Comparison of ENCODE assay signal across 1 cellular context in the genomic region with DNA sequence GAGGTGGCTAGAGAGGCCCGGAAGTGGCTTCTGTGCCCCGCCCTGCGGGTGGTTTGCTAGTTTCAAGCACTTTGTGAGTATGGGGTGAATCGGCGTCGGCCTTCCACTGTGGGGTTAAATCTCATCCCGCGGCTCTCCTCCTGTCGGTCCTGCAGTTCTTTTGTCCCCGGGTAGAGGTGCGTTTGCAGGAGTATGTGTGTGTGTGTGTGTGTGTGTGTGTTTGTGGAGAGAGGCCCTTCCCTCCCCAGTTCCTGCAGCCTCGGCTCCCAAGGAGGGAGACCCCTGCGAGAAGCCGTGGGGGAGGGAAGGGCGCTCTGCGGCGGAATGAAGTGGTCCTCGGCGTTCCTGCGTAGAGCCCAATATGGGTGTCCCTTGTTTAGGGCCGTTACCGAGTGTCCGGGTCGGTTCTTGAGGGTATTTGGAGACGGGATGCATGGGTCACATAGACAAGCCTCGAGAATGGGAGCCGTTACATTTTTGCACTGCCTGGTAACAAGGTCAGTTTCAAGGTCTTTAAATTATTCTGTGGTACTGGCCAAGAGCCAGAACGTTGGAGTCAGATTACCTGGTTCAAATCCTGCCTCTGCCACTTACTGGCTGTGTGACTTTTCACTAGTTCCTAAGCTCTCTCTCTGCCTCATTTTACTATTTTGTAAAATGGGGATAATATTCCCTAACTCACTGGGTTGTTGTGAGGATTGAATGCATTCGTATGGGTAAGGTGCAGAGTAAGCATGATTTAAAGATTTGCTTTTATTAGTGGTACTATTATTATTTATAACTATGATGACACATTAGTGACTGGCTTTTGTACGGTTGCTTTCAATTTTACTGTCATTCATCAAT.
TF ChIP-seq lines count a peak whose summit lies in the region.

A gene (plus strand): TSS at position 56 of the 846 bp plus-strand sequence. CDS start 9,640 bp downstream, outside the sequence.

TF ChIP-seq in HepG2, 621 proteins besides CTCF, POLR2A, EP300 and RAD21 (continued from another document and continues in another):
- 0 out of 2 replicates have a peak, but pooled peaks have one; percentile 76 for TF ChIP-seq RARG (CRISPR knock-in tag; IDR thresholded peaks at IDR 0.05; ENCODE audit: low read depth)
- peak; percentile 73 for TF ChIP-seq POGZ (CRISPR knock-in tag; IDR thresholded peaks at IDR 0.05)
- no peak for TF ChIP-seq ZFP36 (IDR thresholded peaks at IDR 0.05; ENCODE audit: borderline replicate concordance, low read depth, low read length, partially characterized antibody)
- TF ChIP-seq, protein P1, sequence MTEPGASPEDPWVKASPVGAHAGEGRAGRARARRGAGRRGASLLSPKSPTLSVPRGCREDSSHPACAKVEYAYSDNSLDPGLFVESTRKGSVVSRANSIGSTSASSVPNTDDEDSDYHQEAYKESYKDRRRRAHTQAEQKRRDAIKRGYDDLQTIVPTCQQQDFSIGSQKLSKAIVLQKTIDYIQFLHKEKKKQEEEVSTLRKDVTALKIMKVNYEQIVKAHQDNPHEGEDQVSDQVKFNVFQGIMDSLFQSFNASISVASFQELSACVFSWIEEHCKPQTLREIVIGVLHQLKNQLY (CRISPR knock-in tag; IDR thresholded peaks at IDR 0.05), result no peak
- no peak for TF ChIP-seq ZNF124 (CRISPR knock-in tag; IDR thresholded peaks at IDR 0.05)
- TF ChIP-seq ATRX (CRISPR knock-in tag; IDR thresholded peaks at IDR 0.05; ENCODE audit: borderline replicate concordance), result no peak
- TF ChIP-seq ZNF616 (CRISPR knock-in tag; IDR thresholded peaks at IDR 0.05; ENCODE audit: low read depth), result 0 out of 2 replicates have a peak, but pooled peaks have one; percentile 69
- TF ChIP-seq ZNF589 (CRISPR knock-in tag; conservative IDR thresholded peaks at IDR 0.05), result peak; percentile 41; the same call in 1 of the 2 replicates
- no peak for TF ChIP-seq ZNF232 (CRISPR knock-in tag; IDR thresholded peaks at IDR 0.05; ENCODE audit: borderline replicate concordance)
- TF ChIP-seq STAT5B (CRISPR knock-in tag; IDR thresholded peaks at IDR 0.05), result no peak
- TF ChIP-seq HNRNPK (IDR thresholded peaks at IDR 0.05; ENCODE audit: low read depth, low read length, poor library complexity, severe bottlenecking), result no peak
- no peak for TF ChIP-seq FIP1L1 (IDR thresholded peaks at IDR 0.05; ENCODE audit: borderline replicate concordance, insufficient read depth, low read depth, low read length)
- TF ChIP-seq ZNF562 (CRISPR knock-in tag; IDR thresholded peaks at IDR 0.05; ENCODE audit: borderline replicate concordance), result no peak
- peak; percentile 87; the same call in 1 of the 2 replicates for TF ChIP-seq SMAD3 (CRISPR knock-in tag; IDR thresholded peaks at IDR 0.05)
- TF ChIP-seq ZBTB7A (CRISPR knock-in tag; IDR thresholded peaks at IDR 0.05), result peak; percentile 80
- TF ChIP-seq HNF4A (CRISPR knock-in tag; IDR thresholded peaks at IDR 0.05), result no peak
- TF ChIP-seq YEATS4 (CRISPR knock-in tag; IDR thresholded peaks at IDR 0.05; ENCODE audit: borderline replicate concordance), result peak; percentile 81
- TF ChIP-seq HOXA9 (CRISPR knock-in tag; IDR thresholded peaks at IDR 0.05; ENCODE audit: borderline replicate concordance), result peak; percentile 89
- TF ChIP-seq, protein P2, sequence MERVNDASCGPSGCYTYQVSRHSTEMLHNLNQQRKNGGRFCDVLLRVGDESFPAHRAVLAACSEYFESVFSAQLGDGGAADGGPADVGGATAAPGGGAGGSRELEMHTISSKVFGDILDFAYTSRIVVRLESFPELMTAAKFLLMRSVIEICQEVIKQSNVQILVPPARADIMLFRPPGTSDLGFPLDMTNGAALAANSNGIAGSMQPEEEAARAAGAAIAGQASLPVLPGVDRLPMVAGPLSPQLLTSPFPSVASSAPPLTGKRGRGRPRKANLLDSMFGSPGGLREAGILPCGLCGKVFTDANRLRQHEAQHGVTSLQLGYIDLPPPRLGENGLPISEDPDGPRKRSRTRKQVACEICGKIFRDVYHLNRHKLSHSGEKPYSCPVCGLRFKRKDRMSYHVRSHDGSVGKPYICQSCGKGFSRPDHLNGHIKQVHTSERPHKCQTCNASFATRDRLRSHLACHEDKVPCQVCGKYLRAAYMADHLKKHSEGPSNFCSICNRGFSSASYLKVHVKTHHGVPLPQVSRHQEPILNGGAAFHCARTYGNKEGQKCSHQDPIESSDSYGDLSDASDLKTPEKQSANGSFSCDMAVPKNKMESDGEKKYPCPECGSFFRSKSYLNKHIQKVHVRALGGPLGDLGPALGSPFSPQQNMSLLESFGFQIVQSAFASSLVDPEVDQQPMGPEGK (CRISPR knock-in tag; IDR thresholded peaks at IDR 0.05), result peak; percentile 81; the same call in 1 of the 2 replicates
- peak; percentile 73 for TF ChIP-seq GATAD2A (CRISPR knock-in tag; IDR thresholded peaks at IDR 0.05)
- TF ChIP-seq ATF7 (IDR thresholded peaks at IDR 0.05), result no peak
- no peak for TF ChIP-seq ATF7 (CRISPR knock-in tag; IDR thresholded peaks at IDR 0.05)
- 0 out of 2 replicates have a peak, but pooled peaks have one; percentile 52 for TF ChIP-seq ZNF678 (CRISPR knock-in tag; IDR thresholded peaks at IDR 0.05)
- TF ChIP-seq, protein P3, sequence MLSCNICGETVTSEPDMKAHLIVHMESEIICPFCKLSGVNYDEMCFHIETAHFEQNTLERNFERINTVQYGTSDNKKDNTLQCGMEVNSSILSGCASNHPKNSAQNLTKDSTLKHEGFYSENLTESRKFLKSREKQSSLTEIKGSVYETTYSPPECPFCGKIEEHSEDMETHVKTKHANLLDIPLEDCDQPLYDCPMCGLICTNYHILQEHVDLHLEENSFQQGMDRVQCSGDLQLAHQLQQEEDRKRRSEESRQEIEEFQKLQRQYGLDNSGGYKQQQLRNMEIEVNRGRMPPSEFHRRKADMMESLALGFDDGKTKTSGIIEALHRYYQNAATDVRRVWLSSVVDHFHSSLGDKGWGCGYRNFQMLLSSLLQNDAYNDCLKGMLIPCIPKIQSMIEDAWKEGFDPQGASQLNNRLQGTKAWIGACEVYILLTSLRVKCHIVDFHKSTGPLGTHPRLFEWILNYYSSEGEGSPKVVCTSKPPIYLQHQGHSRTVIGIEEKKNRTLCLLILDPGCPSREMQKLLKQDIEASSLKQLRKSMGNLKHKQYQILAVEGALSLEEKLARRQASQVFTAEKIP (CRISPR knock-in tag; IDR thresholded peaks at IDR 0.05; ENCODE audit: borderline replicate concordance), result no peak
- TF ChIP-seq, protein P4, sequence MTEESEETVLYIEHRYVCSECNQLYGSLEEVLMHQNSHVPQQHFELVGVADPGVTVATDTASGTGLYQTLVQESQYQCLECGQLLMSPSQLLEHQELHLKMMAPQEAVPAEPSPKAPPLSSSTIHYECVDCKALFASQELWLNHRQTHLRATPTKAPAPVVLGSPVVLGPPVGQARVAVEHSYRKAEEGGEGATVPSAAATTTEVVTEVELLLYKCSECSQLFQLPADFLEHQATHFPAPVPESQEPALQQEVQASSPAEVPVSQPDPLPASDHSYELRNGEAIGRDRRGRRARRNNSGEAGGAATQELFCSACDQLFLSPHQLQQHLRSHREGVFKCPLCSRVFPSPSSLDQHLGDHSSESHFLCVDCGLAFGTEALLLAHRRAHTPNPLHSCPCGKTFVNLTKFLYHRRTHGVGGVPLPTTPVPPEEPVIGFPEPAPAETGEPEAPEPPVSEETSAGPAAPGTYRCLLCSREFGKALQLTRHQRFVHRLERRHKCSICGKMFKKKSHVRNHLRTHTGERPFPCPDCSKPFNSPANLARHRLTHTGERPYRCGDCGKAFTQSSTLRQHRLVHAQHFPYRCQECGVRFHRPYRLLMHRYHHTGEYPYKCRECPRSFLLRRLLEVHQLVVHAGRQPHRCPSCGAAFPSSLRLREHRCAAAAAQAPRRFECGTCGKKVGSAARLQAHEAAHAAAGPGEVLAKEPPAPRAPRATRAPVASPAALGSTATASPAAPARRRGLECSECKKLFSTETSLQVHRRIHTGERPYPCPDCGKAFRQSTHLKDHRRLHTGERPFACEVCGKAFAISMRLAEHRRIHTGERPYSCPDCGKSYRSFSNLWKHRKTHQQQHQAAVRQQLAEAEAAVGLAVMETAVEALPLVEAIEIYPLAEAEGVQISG (CRISPR knock-in tag; IDR thresholded peaks at IDR 0.05), result peak; percentile 100
- TF ChIP-seq CCDC6 (CRISPR knock-in tag; IDR thresholded peaks at IDR 0.05), result peak; percentile 40
- no peak for TF ChIP-seq SNRNP70 (IDR thresholded peaks at IDR 0.05; ENCODE audit: low read depth, low read length)
- TF ChIP-seq HOXA7 (CRISPR knock-in tag; IDR thresholded peaks at IDR 0.05), result no peak
- TF ChIP-seq, protein P5, sequence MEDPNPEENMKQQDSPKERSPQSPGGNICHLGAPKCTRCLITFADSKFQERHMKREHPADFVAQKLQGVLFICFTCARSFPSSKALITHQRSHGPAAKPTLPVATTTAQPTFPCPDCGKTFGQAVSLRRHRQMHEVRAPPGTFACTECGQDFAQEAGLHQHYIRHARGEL (CRISPR knock-in tag; IDR thresholded peaks at IDR 0.05), result 0 out of 2 replicates have a peak, but pooled peaks have one; percentile 56
- TF ChIP-seq, protein P6, sequence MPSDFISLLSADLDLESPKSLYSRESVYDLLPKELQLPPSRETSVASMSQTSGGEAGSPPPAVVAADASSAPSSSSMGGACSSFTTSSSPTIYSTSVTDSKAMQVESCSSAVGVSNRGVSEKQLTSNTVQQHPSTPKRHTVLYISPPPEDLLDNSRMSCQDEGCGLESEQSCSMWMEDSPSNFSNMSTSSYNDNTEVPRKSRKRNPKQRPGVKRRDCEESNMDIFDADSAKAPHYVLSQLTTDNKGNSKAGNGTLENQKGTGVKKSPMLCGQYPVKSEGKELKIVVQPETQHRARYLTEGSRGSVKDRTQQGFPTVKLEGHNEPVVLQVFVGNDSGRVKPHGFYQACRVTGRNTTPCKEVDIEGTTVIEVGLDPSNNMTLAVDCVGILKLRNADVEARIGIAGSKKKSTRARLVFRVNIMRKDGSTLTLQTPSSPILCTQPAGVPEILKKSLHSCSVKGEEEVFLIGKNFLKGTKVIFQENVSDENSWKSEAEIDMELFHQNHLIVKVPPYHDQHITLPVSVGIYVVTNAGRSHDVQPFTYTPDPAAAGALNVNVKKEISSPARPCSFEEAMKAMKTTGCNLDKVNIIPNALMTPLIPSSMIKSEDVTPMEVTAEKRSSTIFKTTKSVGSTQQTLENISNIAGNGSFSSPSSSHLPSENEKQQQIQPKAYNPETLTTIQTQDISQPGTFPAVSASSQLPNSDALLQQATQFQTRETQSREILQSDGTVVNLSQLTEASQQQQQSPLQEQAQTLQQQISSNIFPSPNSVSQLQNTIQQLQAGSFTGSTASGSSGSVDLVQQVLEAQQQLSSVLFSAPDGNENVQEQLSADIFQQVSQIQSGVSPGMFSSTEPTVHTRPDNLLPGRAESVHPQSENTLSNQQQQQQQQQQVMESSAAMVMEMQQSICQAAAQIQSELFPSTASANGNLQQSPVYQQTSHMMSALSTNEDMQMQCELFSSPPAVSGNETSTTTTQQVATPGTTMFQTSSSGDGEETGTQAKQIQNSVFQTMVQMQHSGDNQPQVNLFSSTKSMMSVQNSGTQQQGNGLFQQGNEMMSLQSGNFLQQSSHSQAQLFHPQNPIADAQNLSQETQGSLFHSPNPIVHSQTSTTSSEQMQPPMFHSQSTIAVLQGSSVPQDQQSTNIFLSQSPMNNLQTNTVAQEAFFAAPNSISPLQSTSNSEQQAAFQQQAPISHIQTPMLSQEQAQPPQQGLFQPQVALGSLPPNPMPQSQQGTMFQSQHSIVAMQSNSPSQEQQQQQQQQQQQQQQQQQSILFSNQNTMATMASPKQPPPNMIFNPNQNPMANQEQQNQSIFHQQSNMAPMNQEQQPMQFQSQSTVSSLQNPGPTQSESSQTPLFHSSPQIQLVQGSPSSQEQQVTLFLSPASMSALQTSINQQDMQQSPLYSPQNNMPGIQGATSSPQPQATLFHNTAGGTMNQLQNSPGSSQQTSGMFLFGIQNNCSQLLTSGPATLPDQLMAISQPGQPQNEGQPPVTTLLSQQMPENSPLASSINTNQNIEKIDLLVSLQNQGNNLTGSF (CRISPR knock-in tag; IDR thresholded peaks at IDR 0.05), result no peak
- TF ChIP-seq, protein P7, sequence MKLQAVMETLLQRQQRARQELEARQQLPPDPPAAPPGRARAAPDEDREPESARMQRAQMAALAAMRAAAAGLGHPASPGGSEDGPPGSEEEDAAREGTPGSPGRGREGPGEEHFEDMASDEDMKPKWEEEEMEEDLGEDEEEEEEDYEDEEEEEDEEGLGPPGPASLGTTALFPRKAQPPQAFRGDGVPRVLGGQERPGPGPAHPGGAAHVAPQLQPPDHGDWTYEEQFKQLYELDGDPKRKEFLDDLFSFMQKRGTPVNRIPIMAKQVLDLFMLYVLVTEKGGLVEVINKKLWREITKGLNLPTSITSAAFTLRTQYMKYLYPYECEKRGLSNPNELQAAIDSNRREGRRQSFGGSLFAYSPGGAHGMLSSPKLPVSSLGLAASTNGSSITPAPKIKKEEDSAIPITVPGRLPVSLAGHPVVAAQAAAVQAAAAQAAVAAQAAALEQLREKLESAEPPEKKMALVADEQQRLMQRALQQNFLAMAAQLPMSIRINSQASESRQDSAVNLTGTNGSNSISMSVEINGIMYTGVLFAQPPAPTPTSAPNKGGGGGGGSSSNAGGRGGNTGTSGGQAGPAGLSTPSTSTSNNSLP (IDR thresholded peaks at IDR 0.05; ENCODE audit: low read depth, low read length), result no peak
- no peak for TF ChIP-seq ZNF777 (CRISPR knock-in tag; IDR thresholded peaks at IDR 0.05)
- TF ChIP-seq, protein P8, sequence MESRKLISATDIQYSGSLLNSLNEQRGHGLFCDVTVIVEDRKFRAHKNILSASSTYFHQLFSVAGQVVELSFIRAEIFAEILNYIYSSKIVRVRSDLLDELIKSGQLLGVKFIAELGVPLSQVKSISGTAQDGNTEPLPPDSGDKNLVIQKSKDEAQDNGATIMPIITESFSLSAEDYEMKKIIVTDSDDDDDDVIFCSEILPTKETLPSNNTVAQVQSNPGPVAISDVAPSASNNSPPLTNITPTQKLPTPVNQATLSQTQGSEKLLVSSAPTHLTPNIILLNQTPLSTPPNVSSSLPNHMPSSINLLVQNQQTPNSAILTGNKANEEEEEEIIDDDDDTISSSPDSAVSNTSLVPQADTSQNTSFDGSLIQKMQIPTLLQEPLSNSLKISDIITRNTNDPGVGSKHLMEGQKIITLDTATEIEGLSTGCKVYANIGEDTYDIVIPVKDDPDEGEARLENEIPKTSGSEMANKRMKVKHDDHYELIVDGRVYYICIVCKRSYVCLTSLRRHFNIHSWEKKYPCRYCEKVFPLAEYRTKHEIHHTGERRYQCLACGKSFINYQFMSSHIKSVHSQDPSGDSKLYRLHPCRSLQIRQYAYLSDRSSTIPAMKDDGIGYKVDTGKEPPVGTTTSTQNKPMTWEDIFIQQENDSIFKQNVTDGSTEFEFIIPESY (CRISPR knock-in tag; IDR thresholded peaks at IDR 0.05), result peak; percentile 17; the same call in 1 of the 2 replicates
- TF ChIP-seq, protein P9, sequence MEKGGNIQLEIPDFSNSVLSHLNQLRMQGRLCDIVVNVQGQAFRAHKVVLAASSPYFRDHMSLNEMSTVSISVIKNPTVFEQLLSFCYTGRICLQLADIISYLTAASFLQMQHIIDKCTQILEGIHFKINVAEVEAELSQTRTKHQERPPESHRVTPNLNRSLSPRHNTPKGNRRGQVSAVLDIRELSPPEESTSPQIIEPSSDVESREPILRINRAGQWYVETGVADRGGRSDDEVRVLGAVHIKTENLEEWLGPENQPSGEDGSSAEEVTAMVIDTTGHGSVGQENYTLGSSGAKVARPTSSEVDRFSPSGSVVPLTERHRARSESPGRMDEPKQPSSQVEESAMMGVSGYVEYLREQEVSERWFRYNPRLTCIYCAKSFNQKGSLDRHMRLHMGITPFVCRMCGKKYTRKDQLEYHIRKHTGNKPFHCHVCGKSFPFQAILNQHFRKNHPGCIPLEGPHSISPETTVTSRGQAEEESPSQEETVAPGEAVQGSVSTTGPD (CRISPR knock-in tag; IDR thresholded peaks at IDR 0.05), result no peak; the same call in 1 of the 2 replicates
- no peak for TF ChIP-seq POLR2AphosphoS2 (IDR thresholded peaks at IDR 0.05; ENCODE audit: low read depth, low read length)
- 0 out of 2 replicates have a peak, but pooled peaks have one; percentile 79 for TF ChIP-seq ZBTB8A (CRISPR knock-in tag; IDR thresholded peaks at IDR 0.05; ENCODE audit: borderline replicate concordance, low read depth)
- TF ChIP-seq ARID2 (CRISPR knock-in tag; IDR thresholded peaks at IDR 0.05; ENCODE audit: borderline replicate concordance), result 0 out of 2 replicates have a peak, but pooled peaks have one; percentile 36
- no peak for TF ChIP-seq CENPX (CRISPR knock-in tag; IDR thresholded peaks at IDR 0.05)
